Comparison of ENCODE assay signal across 10 cellular contexts in genomic region chr1:9437931-9438330, GRCh38.
DNase-seq lines count a peak whose midpoint lies in the region; ATAC-seq and TF ChIP-seq lines count a peak whose summit lies in the region.
"Had no signal": no experiment of that assay in that cellular context is flagged by ENCODE, and none has a peak within 500 bp of the region (broad histone marks: within the 10 kb centered on the region; RNA-seq: fewer than 3 reads in every experiment).

No MANE protein-coding gene starts in this region.

- peak overlapping the region; percentile 55 for H3K9ac ChIP-seq in neural progenitor cell

- intact Hi-C loops in Right ventricle myocardium superior (cut with DNase I), result loop anchor here (5.0 kb wide), 1 partner anchor 51 kb away; no protein-coding TSS in a partner anchor
- intact Hi-C loops in cardiac septum (cut with DNase I), result loop anchor here (5.0 kb wide), 1 partner anchor 146 kb away; the partner anchor contains the start of gene SPSB1
- intact Hi-C loops in aorta (cut with DNase I), result loop anchor here in 1 of 2 donors (5.0 kb wide), 1 partner anchor 61 kb away; no protein-coding TSS in a partner anchor
- intact Hi-C loops in adrenal gland (cut with DNase I), result no loop called here

- H3K27me3 Mint-ChIP-seq in neural progenitor cell (ENCODE audit: insufficient read depth, low read depth), result no peaks in the 10 kb centered on the region

- H3K9me3 ChIP-seq in neural progenitor cell (ENCODE audit: low read depth), result no peaks in the 10 kb centered on the region
- H3K9me3 ChIP-seq in aorta (ENCODE audit: control insufficient read depth, low read length), result no peaks in the 10 kb centered on the region
- no peaks in the 10 kb centered on the region for H3K9me3 ChIP-seq in adrenal gland (replicated peaks in 1 of 3)

- H3K4me2 ChIP-seq in neural progenitor cell, result no peak overlapping the region

- TF ChIP-seq CTCF in fibroblast of villous mesenchyme (IDR thresholded peaks at IDR 0.05; ENCODE audit: insufficient read depth, low read depth, low read length) (no peak), neural progenitor cell (IDR thresholded peaks at IDR 0.05) (no peak), adrenal gland (IDR thresholded peaks at IDR 0.05) (no peak)

- H3K27ac Mint-ChIP-seq in neural progenitor cell, result no peak overlapping the region
- H3K27ac Mint-ChIP-seq: activated CD8-positive, alpha-beta T cell treated with anti-CD3 and anti-CD28 coated beads, Interleukin-2, amount 10 ng/mL, durations not matched to agents 7 days and 5 days; B cell had no signal

- ATAC-seq in Right ventricle myocardium superior (ENCODE audit: poor library complexity) (no peak), aorta (ENCODE audit: low FRiP score) (peak; percentile 69), GM18519 (IDR thresholded peaks at IDR 0.05; ENCODE audit: low FRiP score, unreplicated experiment) (no peak)
- ATAC-seq: activated CD8-positive, alpha-beta T cell treated with anti-CD3 and anti-CD28 coated beads, Interleukin-2, amount 10 ng/mL, durations not matched to agents 7 days and 5 days had no signal

- H3K27me3 ChIP-seq in neural progenitor cell (no peaks in the 10 kb centered on the region), aorta (ENCODE audit: control insufficient read depth in 1 of 2, insufficient read depth in 2 of 2, low read length in 1 of 2) (no peaks in the 10 kb centered on the region), adrenal gland (no peaks in the 10 kb centered on the region)

- peaks cover 5% of the 10 kb centered on the region for H3K4me1 ChIP-seq in neural progenitor cell
- H3K4me1 ChIP-seq in aorta (ENCODE audit: control insufficient read depth in 1 of 2, insufficient read depth in 2 of 2, low read length in 2 of 2), result peaks cover 0 to 11% of the 10 kb centered on the region in 2 donors
- peaks cover 3 to 6% of the 10 kb centered on the region in 2 donors for H3K4me1 ChIP-seq in adrenal gland (replicated peaks in 1 of 2)

- TF ChIP-seq POLR2A in adrenal gland (IDR thresholded peaks at IDR 0.05), result no peak

- peaks cover 24% of the 10 kb centered on the region for H3K4me1 Mint-ChIP-seq in neural progenitor cell
- H3K4me1 Mint-ChIP-seq: B cell had no signal

- no peaks in the 10 kb centered on the region for H3F3A ChIP-seq in neural progenitor cell (ENCODE audit: low read depth)

- DNase-seq in Right ventricle myocardium superior (peak; percentile 64), cardiac septum (ENCODE audit: low spot score) (no peak), fibroblast of villous mesenchyme (ENCODE audit: low read depth) (peak; percentile 69), neural progenitor cell (ENCODE audit: low spot score) (no peak), aorta (peak; percentile 83 to 85), adrenal gland (no peak), NCI-H1417 treated with DMSO at 0.1 percent for 48 hours (lab: John Stamatoyannopoulos, UW) (no peak)
- DNase-seq: activated CD8-positive, alpha-beta T cell treated with anti-CD3 and anti-CD28 coated beads, Interleukin-2, amount 10 ng/mL, durations not matched to agents 7 days and 5 days had no signal

- no peak overlapping the region for H3K4me3 Mint-ChIP-seq in neural progenitor cell
- H3K4me3 Mint-ChIP-seq: activated CD8-positive, alpha-beta T cell treated with anti-CD3 and anti-CD28 coated beads, Interleukin-2, amount 10 ng/mL, durations not matched to agents 7 days and 5 days; B cell had no signal

- H4K20me1 ChIP-seq in neural progenitor cell (ENCODE audit: low read depth), result no peaks in the 10 kb centered on the region

- no peaks in the 10 kb centered on the region for H3K9me3 Mint-ChIP-seq in neural progenitor cell

- H3K27ac ChIP-seq in neural progenitor cell, result no peak overlapping the region
- peak overlapping the region; percentile 46 to 85 for H3K27ac ChIP-seq in aorta (ENCODE audit: low read depth in 1 of 2, low read length in 2 of 2)
- peak overlapping the region in 1 of 5 donors; percentile 10 for H3K27ac ChIP-seq in adrenal gland

- peak overlapping the region; percentile 82 for H2AFZ ChIP-seq in neural progenitor cell (replicated peaks)

- H3K36me3 ChIP-seq in neural progenitor cell (no peaks in the 10 kb centered on the region), aorta (ENCODE audit: control insufficient read depth in 1 of 2, insufficient read depth in 2 of 2, low read length in 1 of 2) (no peaks in the 10 kb centered on the region), adrenal gland (replicated peaks in 1 of 2) (no peaks in the 10 kb centered on the region)

- H3K79me2 ChIP-seq in neural progenitor cell (ENCODE audit: low read depth), result no peaks in the 10 kb centered on the region

- H3K4me3 ChIP-seq in fibroblast of villous mesenchyme (ENCODE audit: low read depth, low read length), result no peak overlapping the region
- no peak overlapping the region for H3K4me3 ChIP-seq in neural progenitor cell
- H3K4me3 ChIP-seq in aorta (ENCODE audit: low read length in 2 of 2), result no peak overlapping the region
- no peak overlapping the region for H3K4me3 ChIP-seq in adrenal gland

- no peaks in the 10 kb centered on the region for H3K36me3 Mint-ChIP-seq in neural progenitor cell

- WGBS in aorta, 2 donors, result 12 to 33% methylated on average over 12 of the region's 12 CpGs
- WGBS in adrenal gland, 4 donors, result 82 to 91% (median 84%) methylated on average over 11 to 12 of the region's 12 CpGs

Comparison
In these comparisons a context has a peak if more than half of its experiments do, and no peak if none do; other contexts are left out.
1. DNase-seq: peak in Right ventricle myocardium superior (single experiment), fibroblast of villous mesenchyme (single experiment) and aorta (2 of 2); none in cardiac septum (single experiment), neural progenitor cell (single experiment), adrenal gland (0 of 7) and NCI-H1417 treated with DMSO at 0.1 percent for 48 hours (single experiment).
2. intact Hi-C loops: an anchor here in Right ventricle myocardium superior (5.0 kb wide) and cardiac septum (5.0 kb wide); none called in adrenal gland.